ENCODE assay signal across 2 cellular contexts in the genomic region with DNA sequence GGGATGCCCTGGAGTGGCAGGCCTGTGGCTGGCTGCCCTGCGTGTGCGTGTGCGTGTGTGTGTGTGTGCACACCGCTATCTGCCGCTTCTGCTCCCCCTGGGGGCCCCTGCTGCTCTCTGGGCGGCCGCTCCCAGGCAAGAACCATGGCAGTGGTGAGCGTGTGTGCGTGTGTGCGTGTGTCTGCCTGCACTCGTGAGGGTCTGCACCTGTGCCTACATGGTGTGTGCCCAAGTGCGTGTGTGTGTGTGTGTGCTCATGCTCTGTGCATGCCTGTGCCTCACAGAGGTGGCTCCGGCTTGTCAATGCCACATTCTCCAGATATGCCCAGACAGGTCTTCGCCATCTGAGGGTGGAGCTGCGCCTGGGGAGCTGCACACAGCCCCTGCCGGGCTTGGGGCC.
TF ChIP-seq lines count a peak whose summit lies in the region.

No MANE protein-coding gene starts in this region.

TF ChIP-seq in HEK293, 187 proteins besides CTCF, POLR2A, EP300 and RAD21:
- TF ChIP-seq RBAK (tag by site-specific recombination; IDR thresholded peaks at IDR 0.05) (no peak), ZIC2 (tag by site-specific recombination; IDR thresholded peaks at IDR 0.05) (peak; percentile 68), ZNF223 (tag by site-specific recombination; IDR thresholded peaks at IDR 0.05) (0 out of 2 replicates have a peak, but pooled peaks have one; percentile 18), ZSCAN4 (tag by site-specific recombination; IDR thresholded peaks at IDR 0.05) (peak; percentile 22; the same call in 1 of the 2 replicates), ZNF239 (tag by site-specific recombination; IDR thresholded peaks at IDR 0.05) (no peak), ZNF513 (tag by site-specific recombination; IDR thresholded peaks at IDR 0.05) (no peak)
TF ChIP-seq in HEK293: peak in this region for 3.

TF ChIP-seq in H1, 55 proteins besides CTCF, POLR2A, EP300 and RAD21:
- TF ChIP-seq, protein P1, sequence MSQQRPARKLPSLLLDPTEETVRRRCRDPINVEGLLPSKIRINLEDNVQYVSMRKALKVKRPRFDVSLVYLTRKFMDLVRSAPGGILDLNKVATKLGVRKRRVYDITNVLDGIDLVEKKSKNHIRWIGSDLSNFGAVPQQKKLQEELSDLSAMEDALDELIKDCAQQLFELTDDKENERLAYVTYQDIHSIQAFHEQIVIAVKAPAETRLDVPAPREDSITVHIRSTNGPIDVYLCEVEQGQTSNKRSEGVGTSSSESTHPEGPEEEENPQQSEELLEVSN (IDR thresholded peaks at IDR 0.05): no peak
- no peak for TF ChIP-seq HDAC6 (IDR thresholded peaks at IDR 0.05; ENCODE audit: low read depth, low read length)
- no peak for TF ChIP-seq SIRT6 (IDR thresholded peaks at IDR 0.05; ENCODE audit: low read length)
- TF ChIP-seq GABPA (IDR thresholded peaks at IDR 0.05; ENCODE audit: borderline replicate concordance, insufficient read depth, low read length): no peak
- TF ChIP-seq JUND (IDR thresholded peaks at IDR 0.05; ENCODE audit: low read length): no peak
- TF ChIP-seq JUN (IDR thresholded peaks at IDR 0.05; ENCODE audit: low read depth, low read length): no peak
- no peak for TF ChIP-seq TCF12 (IDR thresholded peaks at IDR 0.05; ENCODE audit: low read depth, low read length)
- no peak for TF ChIP-seq RXRA (IDR thresholded peaks at IDR 0.05; ENCODE audit: insufficient read depth, low read depth, low read length)
- no peak for TF ChIP-seq PHF8 (conservative IDR thresholded peaks at IDR 0.05; ENCODE audit: low read depth, low read length)
- no peak for TF ChIP-seq CBX8 (IDR thresholded peaks at IDR 0.05; ENCODE audit: borderline replicate concordance, low read depth, low read length)
- TF ChIP-seq POU5F1 (IDR thresholded peaks at IDR 0.05; ENCODE audit: low read depth, low read length): no peak
- TF ChIP-seq EGR1 (IDR thresholded peaks at IDR 0.05; ENCODE audit: borderline replicate concordance, low read depth, low read length): no peak
- TF ChIP-seq ASH2L (IDR thresholded peaks at IDR 0.05; ENCODE audit: low read length): no peak
- TF ChIP-seq YY1 (IDR thresholded peaks at IDR 0.05; ENCODE audit: low read depth, low read length): no peak
- TF ChIP-seq, protein P2, sequence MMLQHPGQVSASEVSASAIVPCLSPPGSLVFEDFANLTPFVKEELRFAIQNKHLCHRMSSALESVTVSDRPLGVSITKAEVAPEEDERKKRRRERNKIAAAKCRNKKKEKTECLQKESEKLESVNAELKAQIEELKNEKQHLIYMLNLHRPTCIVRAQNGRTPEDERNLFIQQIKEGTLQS (IDR thresholded peaks at IDR 0.05; ENCODE audit: insufficient read depth, low read depth, low read length): no peak
- no peak for TF ChIP-seq SP1 (IDR thresholded peaks at IDR 0.05; ENCODE audit: low read depth, low read length)
